23 cellular contexts compared by ENCODE assay signal in the genomic region with DNA sequence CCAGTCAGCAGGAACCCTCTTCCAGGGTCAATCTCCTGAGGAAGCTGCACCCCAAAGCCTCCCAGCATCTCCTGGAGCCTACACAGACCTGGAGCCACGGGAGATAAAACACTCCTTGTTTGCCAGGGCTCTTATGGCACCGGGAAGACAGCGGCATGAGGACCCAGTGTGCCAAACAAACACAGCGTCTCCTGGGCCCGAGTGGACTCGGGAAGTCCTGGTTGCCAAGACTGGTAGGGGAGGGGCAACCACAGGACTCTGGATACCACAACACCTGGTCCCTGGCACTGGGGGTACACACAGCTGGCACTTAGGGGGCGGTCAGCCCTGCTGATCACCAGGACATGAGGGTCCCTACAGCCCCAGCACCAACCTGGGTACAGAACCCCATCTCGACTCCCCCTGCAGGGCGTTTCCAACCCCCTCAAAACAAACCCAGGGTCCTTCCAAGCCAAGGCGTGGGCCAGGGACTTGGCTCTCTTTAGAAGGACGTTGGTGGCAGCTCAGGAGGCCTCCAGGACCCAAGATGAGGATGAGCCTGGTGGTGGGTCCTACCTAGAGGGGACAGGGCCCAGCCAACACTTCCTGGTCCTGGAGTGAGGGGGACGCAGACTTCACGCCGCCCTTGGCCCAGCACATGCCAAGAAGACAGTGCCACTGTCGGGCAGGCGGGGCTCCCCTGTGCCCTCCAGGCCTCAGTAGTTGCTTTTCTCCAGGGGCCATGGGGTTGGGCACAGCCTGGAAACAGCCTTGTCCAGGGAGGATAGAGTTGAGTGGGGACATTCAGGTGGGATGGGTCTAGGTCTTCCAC.
A peak's percentile ranks its signal among the peaks of the same experiment; 100 is the strongest.
DNase-seq lines count a peak whose midpoint lies in the region; ATAC-seq and TF ChIP-seq lines count a peak whose summit lies in the region.
"Had no signal": no experiment of that assay in that cellular context is flagged by ENCODE, and none has a peak within 500 bp of the region (broad histone marks: within the 10 kb centered on the region; RNA-seq: fewer than 3 reads in every experiment).

No MANE protein-coding gene starts in this region.

- CTCF ChIA-PET in mammary epithelial cell (lab: Charles Lee; ENCODE audit: low non-redundant PET) = no interaction called here

- no peak overlapping the region for H3K4me3 Mint-ChIP-seq in activated T-helper 17 cell treated with anti-CD3 and anti-CD28 coated beads, Interleukin-2, amount 50 U/mL, for 72 hours
- H3K4me3 Mint-ChIP-seq: activated CD4-positive, alpha-beta T cell treated with anti-CD3 and anti-CD28 coated beads, Interleukin-2, amount 10 ng/mL, durations not matched to agents 24 days and 14 days; activated T-cell treated with anti-CD3 and anti-CD28 coated beads, Interleukin-2, amount 50 U/mL, for 4 hours; CD14-positive monocyte; neural progenitor cell had no signal

- H3K4me1 Mint-ChIP-seq in activated T-helper 17 cell treated with anti-CD3 and anti-CD28 coated beads, Interleukin-2, amount 50 U/mL, for 72 hours = no peaks in the 10 kb centered on the region
- H3K4me1 Mint-ChIP-seq: activated CD4-positive, alpha-beta T cell treated with anti-CD3 and anti-CD28 coated beads, Interleukin-2, amount 10 ng/mL, durations not matched to agents 24 days and 14 days; CD14-positive monocyte had no signal

- no peak overlapping the region for H3K4me3 ChIP-seq in mammary epithelial cell (replicated peaks in 1 of 3; ENCODE audit: insufficient read depth in 1 of 3, low read depth in 2 of 3, low read length in 3 of 3)
- H3K4me3 ChIP-seq in right cardiac atrium (ENCODE audit: low read length) = no peak overlapping the region
- H3K4me3 ChIP-seq in thyroid gland (replicated peaks in 1 of 3) = no peak overlapping the region
- H3K4me3 ChIP-seq in colonic mucosa = no peak overlapping the region
- H3K4me3 ChIP-seq in MG63 = no peak overlapping the region
- H3K4me3 ChIP-seq: neural progenitor cell, SJCRH30, tibial artery had no signal

- in situ Hi-C loops in mammary epithelial cell (cut with MboI; ENCODE audit: low sequenced_read_pairs in 2 of 2) = loop anchor here (5.0 to 10.0 kb wide), 2 partner anchors 82 to 85 kb away; partner anchors contain the start of gene CELSR1 (in 2 of the 2)

- peak overlapping the region; percentile 74 for H3K4me2 ChIP-seq in mammary epithelial cell (ENCODE audit: insufficient read depth, low read depth, low read length)
- H3K4me2 ChIP-seq: neural progenitor cell had no signal

- peak overlapping the region; percentile 74 for H3K27ac ChIP-seq in mammary epithelial cell (ENCODE audit: insufficient read depth, low read depth, low read length)
- H3K27ac ChIP-seq in right cardiac atrium (ENCODE audit: low read length) = no peak overlapping the region
- peak overlapping the region in 1 of 3 donors; percentile 61 for H3K27ac ChIP-seq in thyroid gland
- H3K27ac ChIP-seq in colonic mucosa = no peak overlapping the region
- H3K27ac ChIP-seq: brain microvascular endothelial cell, neural progenitor cell, SJCRH30, tibial artery had no signal

- dilution Hi-C loops in mammary epithelial cell (cut with HindIII; ENCODE audit: low sequenced_read_pairs) = no loop called here

- no peaks in the 10 kb centered on the region for H3K9me3 ChIP-seq in mammary epithelial cell (replicated peaks; ENCODE audit: insufficient read depth, low read length)
- H3K9me3 ChIP-seq in right cardiac atrium (ENCODE audit: control insufficient read depth, low read length) = no peaks in the 10 kb centered on the region
- no peaks in the 10 kb centered on the region for H3K9me3 ChIP-seq in thyroid gland
- H3K9me3 ChIP-seq in colonic mucosa = no peaks in the 10 kb centered on the region
- no peaks in the 10 kb centered on the region for H3K9me3 ChIP-seq in MG63
- H3K9me3 ChIP-seq: SJCRH30, tibial artery had no signal

- no peaks in the 10 kb centered on the region for H3K36me3 Mint-ChIP-seq in activated T-helper 17 cell treated with anti-CD3 and anti-CD28 coated beads, Interleukin-2, amount 50 U/mL, for 72 hours (ENCODE audit: low read depth)
- H3K36me3 Mint-ChIP-seq: CD14-positive monocyte had no signal

- no peaks in the 10 kb centered on the region for H4K20me1 ChIP-seq in mammary epithelial cell (ENCODE audit: insufficient read depth, low read length)

- no peaks in the 10 kb centered on the region for H3K9me3 Mint-ChIP-seq in activated T-helper 17 cell treated with anti-CD3 and anti-CD28 coated beads, Interleukin-2, amount 50 U/mL, for 72 hours
- H3K9me3 Mint-ChIP-seq: activated CD4-positive, alpha-beta T cell treated with anti-CD3 and anti-CD28 coated beads, Interleukin-2, amount 10 ng/mL, durations not matched to agents 24 days and 14 days; activated T-cell treated with anti-CD3 and anti-CD28 coated beads, Interleukin-2, amount 50 U/mL, for 4 hours; CD14-positive monocyte; neural progenitor cell had no signal

- H3K27me3 Mint-ChIP-seq in activated T-helper 17 cell treated with anti-CD3 and anti-CD28 coated beads, Interleukin-2, amount 50 U/mL, for 72 hours = peaks cover 6% of the 10 kb centered on the region
- H3K27me3 Mint-ChIP-seq: activated CD4-positive, alpha-beta T cell treated with anti-CD3 and anti-CD28 coated beads, Interleukin-2, amount 10 ng/mL, durations not matched to agents 24 days and 14 days had no signal

- no peak for TF ChIP-seq CTCF in mammary epithelial cell (conservative IDR thresholded peaks at IDR 0.05 in 1 of 2, IDR thresholded peaks at IDR 0.05 in 1 of 2; ENCODE audit: extremely low read depth in 1 of 2, insufficient read depth in 1 of 2, low read depth in 1 of 2, low read length in 2 of 2)
- TF ChIP-seq CTCF in thyroid gland (IDR thresholded peaks at IDR 0.05) = no peak
- no peak for TF ChIP-seq CTCF in colonic mucosa (IDR thresholded peaks at IDR 0.05)

- no peaks in the 10 kb centered on the region for H3K27me3 ChIP-seq in mammary epithelial cell (ENCODE audit: insufficient read depth, low read length)
- H3K27me3 ChIP-seq in right cardiac atrium (ENCODE audit: control insufficient read depth, insufficient read depth) = no peaks in the 10 kb centered on the region
- H3K27me3 ChIP-seq in thyroid gland = no peaks in the 10 kb centered on the region
- no peaks in the 10 kb centered on the region for H3K27me3 ChIP-seq in colonic mucosa
- H3K27me3 ChIP-seq in MG63 = no peaks in the 10 kb centered on the region
- H3K27me3 ChIP-seq: neural progenitor cell had no signal

- no TSS peak for BruUV-seq in mammary epithelial cell (replicated peaks; lab: Mats Ljungman, UMichigan)

- H3K79me2 ChIP-seq in mammary epithelial cell (ENCODE audit: insufficient read depth, low read length) = peaks cover 74% of the 10 kb centered on the region

- peaks cover 54% of the 10 kb centered on the region for H3K4me1 ChIP-seq in mammary epithelial cell (ENCODE audit: insufficient read depth, low read length)
- no peaks in the 10 kb centered on the region for H3K4me1 ChIP-seq in right cardiac atrium (ENCODE audit: control insufficient read depth, insufficient read depth, low read length)
- peaks cover 42 to 59% of the 10 kb centered on the region in 2 donors for H3K4me1 ChIP-seq in thyroid gland
- no peaks in the 10 kb centered on the region for H3K4me1 ChIP-seq in colonic mucosa
- H3K4me1 ChIP-seq: SJCRH30, tibial artery had no signal

- intact Hi-C loops in mammary epithelial cell (cut with micrococcal nuclease) (no loop called here), right cardiac atrium (cut with DNase I) (no loop called here), thyroid gland (cut with DNase I) (no loop called here), colonic mucosa (cut with DNase I) (no loop called here)

- H3K9ac ChIP-seq in mammary epithelial cell (ENCODE audit: insufficient read depth, low read length) (no peak overlapping the region), colonic mucosa (ENCODE audit: low read depth in 2 of 2, low read length in 2 of 2) (no peak overlapping the region)
- H3K9ac ChIP-seq: neural progenitor cell had no signal

- no peak overlapping the region for H3K27ac Mint-ChIP-seq in activated T-helper 17 cell treated with anti-CD3 and anti-CD28 coated beads, Interleukin-2, amount 50 U/mL, for 72 hours
- H3K27ac Mint-ChIP-seq: activated CD4-positive, alpha-beta T cell treated with anti-CD3 and anti-CD28 coated beads, Interleukin-2, amount 10 ng/mL, durations not matched to agents 24 days and 14 days; CD14-positive monocyte had no signal

- no peak for TF ChIP-seq POLR2A in thyroid gland (IDR thresholded peaks at IDR 0.05)

- H3K36me3 ChIP-seq in mammary epithelial cell (ENCODE audit: insufficient read depth, low read length) (no peaks in the 10 kb centered on the region), thyroid gland (no peaks in the 10 kb centered on the region), colonic mucosa (no peaks in the 10 kb centered on the region), MG63 (no peaks in the 10 kb centered on the region)
- H3K36me3 ChIP-seq: brain microvascular endothelial cell, neural progenitor cell, SJCRH30, tibial artery had no signal

- TF ChIP-seq EP300 in Ishikawa (IDR thresholded peaks at IDR 0.05; ENCODE audit: borderline replicate concordance) = no peak

- 85% methylated on average over 14 of the region's 16 CpGs for WGBS in mammary epithelial cell (ENCODE audit: low coverage, missing lambda C conversion rate)
- 77% methylated on average over 16 of the region's 16 CpGs for WGBS in right cardiac atrium
- WGBS in thyroid gland, 2 donors = 60 to 62% methylated on average over 1 to 11 of the region's 16 CpGs

- DNase-seq in mammary epithelial cell (no peak), right cardiac atrium (no peak), thyroid gland (peak; percentile 47 to 51), colonic mucosa (no peak), MG63 (no peak)
- DNase-seq: activated CD4-positive, alpha-beta T cell treated with anti-CD3 and anti-CD28 coated beads, Interleukin-2, amount 10 ng/mL, durations not matched to agents 24 days and 14 days; activated naive CD4-positive, alpha-beta T cell treated with Interleukin-2 at 50 U/mL for 16 hours; activated T-cell treated with anti-CD3 and anti-CD28 coated beads, Interleukin-2, amount 50 U/mL, for 4 hours; brain microvascular endothelial cell; effector CD4-positive, alpha-beta T cell; GOT3; mesendoderm; NCI-H1092; NCI-H187 treated with DMSO at 0.1 percent for 48 hours; NCI-H524 treated with DMSO at 0.1 percent for 48 hours; SJCRH30; stimulated activated CD4-positive, alpha-beta T cell treated with anti-CD3 and anti-CD28 coated beads, Interleukin-15, amount 100 ng/mL, for 24 hours; stimulated activated naive CD4-positive, alpha-beta T cell treated with Interleukin-2 at 50 U/mL for 16 hours; tibial artery had no signal

- peak; percentile 5 to 10 for ATAC-seq in right cardiac atrium
- ATAC-seq in activated T-helper 17 cell treated with anti-CD3 and anti-CD28 coated beads, Interleukin-2, amount 50 U/mL, for 72 hours (replicated peaks) = no peak
- ATAC-seq: activated T-cell treated with anti-CD3 and anti-CD28 coated beads, Interleukin-2, amount 50 U/mL, for 4 hours had no signal

- TF ChIP-seq RAD21 in Ishikawa (IDR thresholded peaks at IDR 0.05; ENCODE audit: low read depth) = no peak

- no peak overlapping the region for H2AFZ ChIP-seq in mammary epithelial cell (ENCODE audit: low read depth, low read length)
- H2AFZ ChIP-seq: neural progenitor cell had no signal

TF ChIP-seq in Ishikawa, 13 proteins besides CTCF, POLR2A, EP300 and RAD21 (continues in another document):
- TF ChIP-seq TCF12 (IDR thresholded peaks at IDR 0.05; ENCODE audit: low read depth) = no peak

Comparison
In these comparisons a context has a peak if more than half of its experiments do, and no peak if none do; other contexts are left out.
1. DNase-seq: peak in thyroid gland (2 of 2); none in mammary epithelial cell (single experiment), right cardiac atrium (0 of 3), colonic mucosa (single experiment) and MG63 (single experiment).